ENCODE assay signal across 17 cellular contexts in genomic region chr17:39227364-39227919, GRCh38. TPM values are rescaled to one million over a fixed set of nuclear protein-coding genes. Genes with fewer than 3 reads are reported as not detected.
DNase-seq lines count a peak whose midpoint lies in the region; ATAC-seq and TF ChIP-seq lines count a peak whose summit lies in the region.
"Had no signal": no experiment of that assay in that cellular context is flagged by ENCODE, and none has a peak within 500 bp of the region (broad histone marks: within the 10 kb centered on the region; RNA-seq: fewer than 3 reads in every experiment).

No MANE protein-coding gene starts in this region.

- no peaks in the 10 kb centered on the region for H3K36me3 Mint-ChIP-seq in type B pancreatic cell
- H3K36me3 Mint-ChIP-seq: CD8-positive, alpha-beta T cell had no signal

- TF ChIP-seq POLR2A in GM18505 (IDR thresholded peaks at IDR 0.05; ENCODE audit: borderline replicate concordance, extremely low read depth, insufficient read depth, insufficient read length), result no peak

- H2AFZ ChIP-seq in osteoblast (ENCODE audit: low read length), result no peak overlapping the region
- H2AFZ ChIP-seq: GM23248 had no signal

- no peak overlapping the region for H3K4me3 ChIP-seq in osteoblast (ENCODE audit: insufficient read depth, low read length)
- H3K4me3 ChIP-seq: A549, GM23248 had no signal

- no peak overlapping the region for H3K4me2 ChIP-seq in osteoblast (ENCODE audit: insufficient read depth, low read length)
- H3K4me2 ChIP-seq: A549 had no signal

- peaks cover 70% of the 10 kb centered on the region for H3K27me3 Mint-ChIP-seq in type B pancreatic cell

- no peak overlapping the region for H3K27ac Mint-ChIP-seq in type B pancreatic cell
- H3K27ac Mint-ChIP-seq: CD8-positive, alpha-beta T cell had no signal

- POLR2A ChIA-PET in HEK293T (lab: Yijun Ruan, JAX), result interaction anchor here (1.8 kb wide), 1 partner anchor 28 kb away, joined by 12 read pairs; the partner anchor contains the start of gene RPL19

- H3K36me3 ChIP-seq in osteoblast (ENCODE audit: insufficient read depth, low read length), result no peaks in the 10 kb centered on the region
- H3K36me3 ChIP-seq: BE2C had no signal

- no peaks in the 10 kb centered on the region for H3K9me3 Mint-ChIP-seq in type B pancreatic cell
- H3K9me3 Mint-ChIP-seq: CD8-positive, alpha-beta T cell had no signal

- peaks cover 22% of the 10 kb centered on the region for H3K4me1 Mint-ChIP-seq in type B pancreatic cell (ENCODE audit: unreplicated experiment)

- no peak for DNase-seq in HEK293T (ENCODE audit: extremely low spot score)
- peak; percentile 76 for DNase-seq in left kidney (ENCODE audit: low read depth, low spot score)
- DNase-seq in osteoblast (ENCODE audit: insufficient read length, low spot score, missing footprints), result peak; percentile 82
- DNase-seq in type B pancreatic cell (ENCODE audit: extremely low spot score, unreplicated experiment), result no peak
- DNase-seq in A172 (ENCODE audit: low spot score), result no peak
- DNase-seq in Kasumi-1 (lab: John Stamatoyannopoulos, UW), result no peak
- DNase-seq: BE2C; CD8-positive, alpha-beta T cell; COR-L47; DMS153; DMS79 treated with DMSO at 0.1 percent for 48 hours; EL; GM23248 had no signal

- peak overlapping the region; percentile 25 for H3K4me3 Mint-ChIP-seq in type B pancreatic cell
- H3K4me3 Mint-ChIP-seq: CD8-positive, alpha-beta T cell had no signal

- CTCF ChIA-PET in HEK293T (lab: Yijun Ruan, JAX), result interaction anchor here (1.1 to 1.6 kb wide), 2 partner anchors 8 to 17 kb away, joined by 3 to 8 read pairs; no protein-coding TSS in a partner anchor

- no peaks in the 10 kb centered on the region for H3K79me2 ChIP-seq in osteoblast (ENCODE audit: insufficient read depth, low read length)

- no peak for ATAC-seq in GM18505 (IDR thresholded peaks at IDR 0.05; ENCODE audit: unreplicated experiment)
- ATAC-seq: A549; CD8-positive, alpha-beta T cell; HCT116 had no signal

- H3K9me3 ChIP-seq in osteoblast (ENCODE audit: low read depth, low read length), result no peaks in the 10 kb centered on the region
- H3K9me3 ChIP-seq: A549, BE2C had no signal

- peaks cover 12% of the 10 kb centered on the region for H3K27me3 ChIP-seq in osteoblast (ENCODE audit: insufficient read depth, low read length)

- no peak overlapping the region for H3K27ac ChIP-seq in osteoblast (ENCODE audit: low read depth, low read length)
- H3K27ac ChIP-seq: A549, C4-2B, GM23248 had no signal

- H3K4me1 ChIP-seq in osteoblast (ENCODE audit: insufficient read depth, low read length), result peaks cover 40% of the 10 kb centered on the region

- TF ChIP-seq CTCF in osteoblast (IDR thresholded peaks at IDR 0.05; ENCODE audit: extremely low read depth, low read depth, low read length) (no peak), type B pancreatic cell (conservative IDR thresholded peaks at IDR 0.05) (no peak)

- peaks cover 4% of the 10 kb centered on the region for H4K20me1 ChIP-seq in osteoblast (ENCODE audit: insufficient read depth, low read length)

TF ChIP-seq in HEK293T, 16 proteins besides CTCF, POLR2A, EP300 and RAD21:
- TF ChIP-seq CTBP1 (IDR thresholded peaks at IDR 0.05; ENCODE audit: borderline replicate concordance) (no peak), PKNOX1 (IDR thresholded peaks at IDR 0.05) (peak; percentile 34; the same call in 1 of the 2 replicates)

RNA-seq across cellular contexts. Expression of gene STAC2, which starts 1.7 kb away (rescaled TPM):
- total RNA-seq in osteoblast (under 0.01 TPM in 1 of 2 replicates, not detected in the other), type B pancreatic cell (ENCODE audit: low replicate concordance) (1.5 TPM in 1 of 2 replicates, not detected in the other)
- total RNA-seq in A172 (2014; rRNA removed; shearing (Covaris generic)), result 0.12 TPM in 1 of 2 replicates, not detected in the other
- total RNA-seq: GM23248 had no signal

RNA-seq across cellular contexts. Expression of gene RPL19, which starts 27.4 kb away (rescaled TPM):
- 1,279 and 1,302 TPM in 2 replicates for total RNA-seq in osteoblast
- 1,605 and 1,703 TPM in 2 replicates for total RNA-seq in type B pancreatic cell (ENCODE audit: low replicate concordance)
- 2,332 and 2,918 TPM in 2 replicates for total RNA-seq in A172 (2014; rRNA removed; shearing (Covaris generic))

RNA-seq across cellular contexts. Expression of gene CACNB1, which starts 30.0 kb away (rescaled TPM):
- total RNA-seq in osteoblast (5.8 and 7.4 TPM in 2 replicates), type B pancreatic cell (ENCODE audit: low replicate concordance) (1.8 and 9.5 TPM in 2 replicates)
- total RNA-seq in A172 (2014; rRNA removed; shearing (Covaris generic)), result 4.0 and 4.5 TPM in 2 replicates

Comparison
In these comparisons a context has a peak if more than half of its experiments do, and no peak if none do; other contexts are left out.
1. DNase-seq: peak in left kidney (single experiment) and osteoblast (single experiment); none in HEK293T (single experiment), type B pancreatic cell (single experiment), A172 (single experiment) and Kasumi-1 (0 of 2).